ENCODE assay signal across 11 cellular contexts in the genomic region with DNA sequence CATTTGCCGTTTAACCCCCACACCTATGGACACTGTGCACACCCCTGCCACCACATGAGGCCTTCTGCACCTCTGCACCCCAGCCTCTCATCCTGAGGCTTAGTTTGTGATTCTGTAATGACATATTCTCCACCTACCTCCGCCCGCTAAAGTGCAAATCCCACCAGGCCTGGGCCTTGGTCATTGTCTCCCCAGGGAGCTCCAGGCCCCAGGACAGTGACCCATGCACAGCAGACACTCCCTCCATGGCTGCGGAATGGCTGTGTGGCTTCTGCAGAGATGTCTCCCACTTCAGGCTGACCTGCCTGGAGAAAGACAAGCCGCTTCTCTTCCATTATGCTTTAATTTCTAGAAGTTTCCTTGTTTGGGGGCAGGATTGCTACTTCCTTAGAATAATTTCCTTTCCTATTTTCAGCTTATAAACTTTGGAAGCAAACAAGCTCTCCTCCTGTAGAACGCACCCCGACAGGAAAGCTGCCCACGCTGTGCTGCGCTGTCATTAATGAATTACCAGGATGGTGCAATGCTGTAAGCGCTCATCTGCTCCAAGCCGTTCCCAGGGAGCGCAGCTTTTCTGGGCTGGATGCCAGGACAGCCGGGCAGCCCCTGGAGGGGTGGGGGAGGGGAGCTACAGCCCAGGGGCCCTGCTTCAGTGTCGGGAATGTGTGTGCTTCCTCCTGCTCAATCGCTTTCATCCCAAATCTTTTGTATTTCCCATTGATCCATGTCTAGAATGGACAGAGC.
DNase-seq lines count a peak whose midpoint lies in the region; TF ChIP-seq lines count a peak whose summit lies in the region.
"Had no signal": no experiment of that assay in that cellular context is flagged by ENCODE, and none has a peak within 500 bp of the region (broad histone marks: within the 10 kb centered on the region; RNA-seq: fewer than 3 reads in every experiment).

No MANE protein-coding gene starts in this region.

- TF ChIP-seq CTCF in brain (conservative IDR thresholded peaks at IDR 0.05) (no peak), esophagus muscularis mucosa (IDR thresholded peaks at IDR 0.05) (no peak)

- H3K36me3 Mint-ChIP-seq in brain: no peaks in the 10 kb centered on the region
- H3K36me3 Mint-ChIP-seq: stimulated activated naive B cell treated with anti-CD40 and anti-IgM and Interleukin-4, amounts not matched to agents 10 μg/mL and 1 μg/mL and 100 μg/mL, for 72 hours had no signal

- H3K27ac Mint-ChIP-seq in brain: peak overlapping the region in 3 of 5 experiments; percentile 34 to 88 (median 79)
- H3K27ac Mint-ChIP-seq: stimulated activated naive B cell treated with anti-CD40 and anti-IgM and Interleukin-4, amounts not matched to agents 10 μg/mL and 1 μg/mL and 100 μg/mL, for 72 hours had no signal

- peak; percentile 35 for DNase-seq in DMS 273 (lab: John Stamatoyannopoulos, UW; ENCODE audit: unreplicated experiment)
- DNase-seq in DMS 273 treated with DMSO at 0.1 percent for 48 hours (lab: John Stamatoyannopoulos, UW): no peak
- DNase-seq in NCI-H2171 (lab: John Stamatoyannopoulos, UW): peak; percentile 95
- DNase-seq in putamen (ENCODE audit: low spot score): peak; percentile 43
- no peak for DNase-seq in esophagus muscularis mucosa (ENCODE audit: extremely low spot score)
- DNase-seq in T-helper 1 cell: no peak
- DNase-seq in NK-92 (lab: John Stamatoyannopoulos, UW; ENCODE audit: unreplicated experiment): no peak
- DNase-seq: NCI-H1048; stimulated activated naive B cell treated with anti-CD40 and anti-IgM and Interleukin-4, amounts not matched to agents 10 μg/mL and 1 μg/mL and 100 μg/mL, for 72 hours had no signal

- intact Hi-C loops in esophagus muscularis mucosa (cut with DNase I): no loop called here

- H3K27me3 Mint-ChIP-seq in brain: peaks cover 18% of the 10 kb centered on the region

- TF ChIP-seq POLR2A in esophagus muscularis mucosa (IDR thresholded peaks at IDR 0.05; ENCODE audit: low read depth): no peak

- no peak overlapping the region for H3K4me3 ChIP-seq in esophagus muscularis mucosa

- peaks cover 55% of the 10 kb centered on the region for H3K4me1 Mint-ChIP-seq in brain
- H3K4me1 Mint-ChIP-seq: stimulated activated naive B cell treated with anti-CD40 and anti-IgM and Interleukin-4, amounts not matched to agents 10 μg/mL and 1 μg/mL and 100 μg/mL, for 72 hours had no signal

- no peak for TF ChIP-seq EP300 in esophagus muscularis mucosa (IDR thresholded peaks at IDR 0.05)

- peak overlapping the region in 3 of 5 experiments; percentile 16 to 34 (median 22) for H3K4me3 Mint-ChIP-seq in brain
- H3K4me3 Mint-ChIP-seq: stimulated activated naive B cell treated with anti-CD40 and anti-IgM and Interleukin-4, amounts not matched to agents 10 μg/mL and 1 μg/mL and 100 μg/mL, for 72 hours had no signal

- H3K27me3 ChIP-seq in esophagus muscularis mucosa: peaks cover 0 to 86% (median 0%) of the 10 kb centered on the region in 4 donors

- H3K9me3 ChIP-seq in esophagus muscularis mucosa: no peaks in the 10 kb centered on the region

- peaks cover 0 to 10% (median 1%) of the 10 kb centered on the region in 5 experiments for H3K9me3 Mint-ChIP-seq in brain
- H3K9me3 Mint-ChIP-seq: stimulated activated naive B cell treated with anti-CD40 and anti-IgM and Interleukin-4, amounts not matched to agents 10 μg/mL and 1 μg/mL and 100 μg/mL, for 72 hours had no signal

- no peaks in the 10 kb centered on the region for H3K4me1 ChIP-seq in esophagus muscularis mucosa

- H3K27ac ChIP-seq in esophagus muscularis mucosa (replicated peaks in 1 of 4): no peak overlapping the region
- H3K27ac ChIP-seq: 22Rv1 had no signal

- H3K36me3 ChIP-seq in esophagus muscularis mucosa: no peaks in the 10 kb centered on the region

- WGBS in esophagus muscularis mucosa: 30% methylated on average over 15 of the region's 15 CpGs

Comparison
In these comparisons a context has a peak if more than half of its experiments do, and no peak if none do; other contexts are left out.
1. DNase-seq: peak in DMS 273 (single experiment), NCI-H2171 (single experiment) and putamen (single experiment); none in DMS 273 treated with DMSO at 0.1 percent for 48 hours (single experiment), esophagus muscularis mucosa (single experiment), T-helper 1 cell (0 of 5) and NK-92 (single experiment).